ENCODE assay signal across 13 cellular contexts in the genomic region with DNA sequence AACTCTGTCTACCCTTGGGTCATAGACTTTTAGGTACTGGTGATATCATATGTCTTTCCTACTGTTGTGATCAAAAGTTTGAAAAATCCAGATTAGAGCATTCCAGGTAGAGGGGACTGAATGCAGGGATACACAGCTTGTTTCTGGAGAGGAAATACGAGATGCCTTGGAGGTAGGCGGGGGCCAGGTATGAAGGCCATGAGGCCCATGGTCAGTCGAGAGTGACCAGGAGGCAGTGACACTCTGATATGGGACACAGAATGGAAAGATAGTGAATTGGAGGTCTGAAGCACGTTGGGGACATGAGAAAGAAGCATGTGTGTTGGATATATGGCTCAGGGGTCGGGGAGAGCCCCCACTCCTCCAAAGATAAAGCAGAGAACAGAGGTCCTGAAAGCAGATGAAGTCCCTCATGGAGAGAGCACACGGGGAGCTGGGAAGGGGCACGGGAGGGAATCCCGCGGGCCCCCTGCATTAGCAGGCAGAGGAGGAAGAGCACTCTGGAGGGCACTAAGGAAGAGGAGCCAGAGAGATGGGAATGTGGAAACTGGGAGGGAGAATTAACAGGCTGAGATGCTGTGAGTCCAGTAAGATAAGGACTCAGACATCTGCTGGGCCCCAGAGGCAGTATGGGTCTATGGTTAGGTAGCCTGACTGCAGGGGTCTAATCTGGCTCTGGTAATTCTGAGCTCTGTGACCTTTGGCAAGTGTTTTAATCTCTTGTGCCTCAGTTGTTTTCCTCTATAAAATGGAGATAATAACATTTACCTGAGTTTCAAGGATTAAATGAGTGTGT. TPM values are rescaled to one million over a fixed set of nuclear protein-coding genes. Genes with fewer than 3 reads are reported as not detected.
A peak's percentile ranks its signal among the peaks of the same experiment; 100 is the strongest.
DNase-seq lines count a peak whose midpoint lies in the region; ATAC-seq and TF ChIP-seq lines count a peak whose summit lies in the region.
"Had no signal": no experiment of that assay in that cellular context is flagged by ENCODE, and none has a peak within 500 bp of the region (broad histone marks: within the 10 kb centered on the region; RNA-seq: fewer than 3 reads in every experiment).

No MANE protein-coding gene starts in this region.

- WGBS in neuronal stem cell (ENCODE audit: extremely low coverage in 2 of 2, insufficient read length in 2 of 2, insufficient replicate concordance in 1 of 2), 2 donors: no CpG with 5 or more reads among the region's 9 CpGs
- WGBS in H9 (ENCODE audit: extremely low coverage, insufficient read length, low lambda C conversion rate): no CpG with 5 or more reads among the region's 9 CpGs

- H3K18ac ChIP-seq in neuronal stem cell (ENCODE audit: low read length): no peak overlapping the region
- no peak overlapping the region for H3K18ac ChIP-seq in H9 (ENCODE audit: insufficient read length, low read depth, low read length)

- H2BK5ac ChIP-seq in neuronal stem cell (ENCODE audit: low read length) (no peak overlapping the region), H9 (ENCODE audit: insufficient read length, low read length) (no peak overlapping the region)

- ATAC-seq in stimulated activated naive CD8-positive, alpha-beta T cell treated with anti-CD3 and anti-CD28 coated beads, Interleukin-15, amount 100 ng/mL, for 72 hours: no peak
- ATAC-seq in HG03108 (IDR thresholded peaks at IDR 0.05; ENCODE audit: unreplicated experiment): no peak

- no peak overlapping the region for H3K4me3 ChIP-seq in neuronal stem cell (ENCODE audit: low read length in 2 of 2)
- H3K4me3 ChIP-seq: cardiac muscle cell, left ventricle myocardium inferior had no signal

- no peak overlapping the region for H3K27ac ChIP-seq in neuronal stem cell (replicated peaks; ENCODE audit: low read length)
- H3K27ac ChIP-seq in H9 (ENCODE audit: insufficient read length, low read depth, low read length): no peak overlapping the region

- H3K36me3 Mint-ChIP-seq in stimulated activated naive CD8-positive, alpha-beta T cell treated with anti-CD3 and anti-CD28 coated beads, Interleukin-15, Interleukin-2, amounts not matched to agents 100 ng/mL and 50 ng/mL, for 24 hours (ENCODE audit: low read depth): no peaks in the 10 kb centered on the region
- H3K36me3 Mint-ChIP-seq in dendritic cell treated with granulocyte-macrophage colony-stimulating factor and Interleukin-4, amounts not matched to agents 40 ng/mL and 50 ng/mL, for 4 days (ENCODE audit: low read depth): no peaks in the 10 kb centered on the region
- no peaks in the 10 kb centered on the region for H3K36me3 Mint-ChIP-seq in H9 (ENCODE audit: insufficient read depth in 1 of 3, low read depth in 3 of 3)

- no peak overlapping the region for H2BK120ac ChIP-seq in neuronal stem cell (ENCODE audit: low read depth, low read length)
- no peak overlapping the region for H2BK120ac ChIP-seq in H9 (ENCODE audit: low read depth, low read length, poor library complexity, severe bottlenecking)

- H3K27me3 Mint-ChIP-seq in stimulated activated naive CD8-positive, alpha-beta T cell treated with anti-CD3 and anti-CD28 coated beads, Interleukin-15, Interleukin-2, amounts not matched to agents 100 ng/mL and 50 ng/mL, for 24 hours: no peaks in the 10 kb centered on the region
- H3K27me3 Mint-ChIP-seq in stimulated activated naive CD8-positive, alpha-beta T cell treated with anti-CD3 and anti-CD28 coated beads, Interleukin-15, amount 100 ng/mL, for 72 hours: no peaks in the 10 kb centered on the region
- no peaks in the 10 kb centered on the region for H3K27me3 Mint-ChIP-seq in dendritic cell treated with granulocyte-macrophage colony-stimulating factor and Interleukin-4, amounts not matched to agents 40 ng/mL and 50 ng/mL, for 4 days
- no peaks in the 10 kb centered on the region; the same call in 1 of the 2 replicates for H3K27me3 Mint-ChIP-seq in H9 (ENCODE audit: low read depth)

- H2AFZ ChIP-seq in neuronal stem cell (ENCODE audit: low read length): peak overlapping the region; percentile 32
- H2AFZ ChIP-seq in H9 (ENCODE audit: low read length): no peak overlapping the region

- H3K27ac Mint-ChIP-seq in stimulated activated naive CD8-positive, alpha-beta T cell treated with anti-CD3 and anti-CD28 coated beads, Interleukin-15, Interleukin-2, amounts not matched to agents 100 ng/mL and 50 ng/mL, for 24 hours: peak overlapping the region; percentile 6
- H3K27ac Mint-ChIP-seq in stimulated activated naive CD8-positive, alpha-beta T cell treated with anti-CD3 and anti-CD28 coated beads, Interleukin-15, amount 100 ng/mL, for 72 hours: peak overlapping the region in 1 of 2 donors; percentile 5
- peak overlapping the region; percentile 26 for H3K27ac Mint-ChIP-seq in dendritic cell treated with granulocyte-macrophage colony-stimulating factor and Interleukin-4, amounts not matched to agents 40 ng/mL and 50 ng/mL, for 4 days
- no peak overlapping the region; a peak in 1 of 7 replicates for H3K27ac Mint-ChIP-seq in H9

- no peaks in the 10 kb centered on the region for H3K79me2 ChIP-seq in H9 (ENCODE audit: insufficient read depth, low read length)

- no peak overlapping the region for H3K56ac ChIP-seq in H9 (ENCODE audit: insufficient read length, low read depth, low read length)

- H3K14ac ChIP-seq in neuronal stem cell (ENCODE audit: low read length) (no peak overlapping the region), H9 (ENCODE audit: insufficient read depth, low read length) (no peak overlapping the region)

- H3K4ac ChIP-seq in neuronal stem cell (ENCODE audit: low read length) (no peak overlapping the region), H9 (ENCODE audit: low read depth, low read length) (no peak overlapping the region)

- H4K8ac ChIP-seq in neuronal stem cell (ENCODE audit: low read depth, low read length) (no peak overlapping the region), H9 (replicated peaks; ENCODE audit: insufficient read length, low read depth, low read length) (no peak overlapping the region)

- H3K9me3 Mint-ChIP-seq in stimulated activated naive CD8-positive, alpha-beta T cell treated with anti-CD3 and anti-CD28 coated beads, Interleukin-15, Interleukin-2, amounts not matched to agents 100 ng/mL and 50 ng/mL, for 24 hours: no peaks in the 10 kb centered on the region
- H3K9me3 Mint-ChIP-seq in stimulated activated naive CD8-positive, alpha-beta T cell treated with anti-CD3 and anti-CD28 coated beads, Interleukin-15, amount 100 ng/mL, for 72 hours: no peaks in the 10 kb centered on the region
- no peaks in the 10 kb centered on the region for H3K9me3 Mint-ChIP-seq in dendritic cell treated with granulocyte-macrophage colony-stimulating factor and Interleukin-4, amounts not matched to agents 40 ng/mL and 50 ng/mL, for 4 days
- peaks cover 0 to 2% of the 10 kb centered on the region in 2 experiments; a peak in 1 of 5 replicates for H3K9me3 Mint-ChIP-seq in H9

- H3K36me3 ChIP-seq in neuronal stem cell (replicated peaks in 1 of 2; ENCODE audit: control insufficient read depth in 2 of 2, insufficient read depth in 2 of 2, low read length in 2 of 2): no peaks in the 10 kb centered on the region
- H3K36me3 ChIP-seq: cardiac muscle cell, left ventricle myocardium inferior had no signal

- H4K20me1 ChIP-seq in H9 (ENCODE audit: control insufficient read depth, insufficient read depth, insufficient read length): no peaks in the 10 kb centered on the region

- no peak overlapping the region for H3T11ph ChIP-seq in H9 (ENCODE audit: low read length)

- H2AK5ac ChIP-seq in neuronal stem cell (ENCODE audit: low read depth, low read length) (no peak overlapping the region), H9 (ENCODE audit: insufficient read length, low read length) (no peak overlapping the region)

- H3K27me3 ChIP-seq in neuronal stem cell (ENCODE audit: control insufficient read depth in 3 of 3, insufficient read depth in 3 of 3, low read depth in 1 of 3, low read length in 3 of 3): no peaks in the 10 kb centered on the region
- no peaks in the 10 kb centered on the region for H3K27me3 ChIP-seq in H9 (ENCODE audit: insufficient read depth, low read length)
- H3K27me3 ChIP-seq: cardiac muscle cell had no signal

- H2BK12ac ChIP-seq in neuronal stem cell (ENCODE audit: low read length): no peak overlapping the region
- no peak overlapping the region for H2BK12ac ChIP-seq in H9 (ENCODE audit: insufficient read length, low read depth, low read length)

- H3K9ac ChIP-seq in neuronal stem cell (ENCODE audit: low read depth, low read length, poor library complexity) (no peak overlapping the region), H9 (ENCODE audit: extremely low read depth, insufficient read length, low read length) (no peak overlapping the region)

- H3K9me3 ChIP-seq in neuronal stem cell (replicated peaks in 1 of 2; ENCODE audit: control insufficient read depth in 2 of 2, insufficient read depth in 1 of 2, low read depth in 1 of 2, low read length in 2 of 2): no peaks in the 10 kb centered on the region
- no peaks in the 10 kb centered on the region for H3K9me3 ChIP-seq in H9 (ENCODE audit: control insufficient read depth, low read depth, low read length)
- H3K9me3 ChIP-seq: left ventricle myocardium inferior had no signal

- H4K91ac ChIP-seq in neuronal stem cell (ENCODE audit: low read depth, low read length, poor library complexity) (no peak overlapping the region), H9 (ENCODE audit: insufficient read length, low read depth, low read length) (no peak overlapping the region)

- no peak for DNase-seq in stimulated activated naive CD8-positive, alpha-beta T cell treated with anti-CD3 and anti-CD28 coated beads, Interleukin-15, amount 100 ng/mL, for 72 hours
- DNase-seq in neuronal stem cell (ENCODE audit: low spot score): no peak
- DNase-seq in NCI-H2029 treated with DMSO at 0.1 percent for 48 hours (lab: John Stamatoyannopoulos, UW): no peak
- DNase-seq in H9: no peak
- no peak for DNase-seq in GDM1 (lab: John Stamatoyannopoulos, UW)
- DNase-seq: activated CD4-positive, alpha-beta T cell treated with anti-CD3 and anti-CD28 coated beads, Interleukin-2, amount 50 U/mL, for 1 hour; left ventricle myocardium inferior; NCI-H2171 treated with DMSO at 0.1 percent for 48 hours; substantia nigra had no signal

- peaks cover 4% of the 10 kb centered on the region for H3K4me1 Mint-ChIP-seq in stimulated activated naive CD8-positive, alpha-beta T cell treated with anti-CD3 and anti-CD28 coated beads, Interleukin-15, Interleukin-2, amounts not matched to agents 100 ng/mL and 50 ng/mL, for 24 hours (ENCODE audit: low read depth)
- no peaks in the 10 kb centered on the region for H3K4me1 Mint-ChIP-seq in stimulated activated naive CD8-positive, alpha-beta T cell treated with anti-CD3 and anti-CD28 coated beads, Interleukin-15, amount 100 ng/mL, for 72 hours
- H3K4me1 Mint-ChIP-seq in dendritic cell treated with granulocyte-macrophage colony-stimulating factor and Interleukin-4, amounts not matched to agents 40 ng/mL and 50 ng/mL, for 4 days (ENCODE audit: low read depth): peaks cover 44% of the 10 kb centered on the region
- H3K4me1 Mint-ChIP-seq in H9: peaks cover 6 to 8% of the 10 kb centered on the region in 2 experiments

- H3K79me1 ChIP-seq in neuronal stem cell (ENCODE audit: low read depth, low read length): no peaks in the 10 kb centered on the region
- no peaks in the 10 kb centered on the region for H3K79me1 ChIP-seq in H9 (ENCODE audit: insufficient read depth, low read depth, low read length, poor library complexity, severe bottlenecking)

- intact Hi-C loops in dendritic cell treated with granulocyte-macrophage colony-stimulating factor and Interleukin-4, amounts not matched to agents 40 ng/mL and 50 ng/mL, for 4 days (cut with micrococcal nuclease): loop anchor here (5.0 kb wide), 1 partner anchor 156 kb away; no protein-coding TSS in a partner anchor

- H3K4me2 ChIP-seq in neuronal stem cell (ENCODE audit: insufficient read depth, low read length, poor library complexity, severe bottlenecking) (no peak overlapping the region), H9 (ENCODE audit: insufficient read depth, insufficient read length, low read length) (no peak overlapping the region)

- no peak overlapping the region for H3K23ac ChIP-seq in neuronal stem cell (ENCODE audit: low read depth, low read length, poor library complexity)
- no peak overlapping the region for H3K23ac ChIP-seq in H9 (ENCODE audit: insufficient read length, low read depth, low read length)

- no peak overlapping the region for H3K4me3 Mint-ChIP-seq in stimulated activated naive CD8-positive, alpha-beta T cell treated with anti-CD3 and anti-CD28 coated beads, Interleukin-15, Interleukin-2, amounts not matched to agents 100 ng/mL and 50 ng/mL, for 24 hours
- H3K4me3 Mint-ChIP-seq in stimulated activated naive CD8-positive, alpha-beta T cell treated with anti-CD3 and anti-CD28 coated beads, Interleukin-15, amount 100 ng/mL, for 72 hours: no peak overlapping the region
- no peak overlapping the region for H3K4me3 Mint-ChIP-seq in dendritic cell treated with granulocyte-macrophage colony-stimulating factor and Interleukin-4, amounts not matched to agents 40 ng/mL and 50 ng/mL, for 4 days
- H3K4me3 Mint-ChIP-seq in H9: no peak overlapping the region

- H2BK20ac ChIP-seq in H9 (ENCODE audit: low read depth, low read length, poor library complexity, severe bottlenecking): no peak overlapping the region

- H4K5ac ChIP-seq in H9 (ENCODE audit: insufficient read length, low read depth, low read length): no peak overlapping the region

- H2BK15ac ChIP-seq in neuronal stem cell (ENCODE audit: low read length) (no peak overlapping the region), H9 (ENCODE audit: low read depth, low read length) (no peak overlapping the region)

- H3K4me1 ChIP-seq in neuronal stem cell (ENCODE audit: control insufficient read depth in 2 of 2, insufficient read depth in 1 of 2, low read depth in 1 of 2, low read length in 2 of 2): peaks cover 3 to 8% of the 10 kb centered on the region in 2 donors
- H3K4me1 ChIP-seq in H9 (ENCODE audit: insufficient read depth, low read length): no peaks in the 10 kb centered on the region

- TF ChIP-seq CTCF in H9 (conservative IDR thresholded peaks at IDR 0.05): no peak

- H3K23me2 ChIP-seq in H9 (ENCODE audit: insufficient read length, low read depth, low read length, poor library complexity, severe bottlenecking): no peaks in the 10 kb centered on the region

RNA-seq across cellular contexts. Expression of gene SRSF3, which starts 15.9 kb away (rescaled TPM):
- 276 TPM for polyA plus RNA-seq in neuronal stem cell (2013, experiment 1 of 2)
- polyA plus RNA-seq in neuronal stem cell (2013, experiment 2 of 2): 284 TPM
- 954 and 960 TPM in 2 replicates for total RNA-seq in H9 (2021)

RNA-seq across cellular contexts. Expression of gene STK38, which starts 30.9 kb away (rescaled TPM):
- 12.3 TPM for polyA plus RNA-seq in neuronal stem cell (2013, experiment 1 of 2)
- 12.3 TPM for polyA plus RNA-seq in neuronal stem cell (2013, experiment 2 of 2)
- 17.5 TPM in 2 replicates for total RNA-seq in H9 (2021)

Comparison
In these comparisons a context has a peak if more than half of its experiments do, and no peak if none do; other contexts are left out.
1. H3K27ac Mint-ChIP-seq: peak in stimulated activated naive CD8-positive, alpha-beta T cell treated with anti-CD3 and anti-CD28 coated beads, Interleukin-15, Interleukin-2, amounts not matched to agents 100 ng/mL and 50 ng/mL, for 24 hours (single experiment) and dendritic cell treated with granulocyte-macrophage colony-stimulating factor and Interleukin-4, amounts not matched to agents 40 ng/mL and 50 ng/mL, for 4 days (single experiment); none in H9 (0 of 3).